Comparison of ENCODE assay signal across 27 cellular contexts in the genomic region with DNA sequence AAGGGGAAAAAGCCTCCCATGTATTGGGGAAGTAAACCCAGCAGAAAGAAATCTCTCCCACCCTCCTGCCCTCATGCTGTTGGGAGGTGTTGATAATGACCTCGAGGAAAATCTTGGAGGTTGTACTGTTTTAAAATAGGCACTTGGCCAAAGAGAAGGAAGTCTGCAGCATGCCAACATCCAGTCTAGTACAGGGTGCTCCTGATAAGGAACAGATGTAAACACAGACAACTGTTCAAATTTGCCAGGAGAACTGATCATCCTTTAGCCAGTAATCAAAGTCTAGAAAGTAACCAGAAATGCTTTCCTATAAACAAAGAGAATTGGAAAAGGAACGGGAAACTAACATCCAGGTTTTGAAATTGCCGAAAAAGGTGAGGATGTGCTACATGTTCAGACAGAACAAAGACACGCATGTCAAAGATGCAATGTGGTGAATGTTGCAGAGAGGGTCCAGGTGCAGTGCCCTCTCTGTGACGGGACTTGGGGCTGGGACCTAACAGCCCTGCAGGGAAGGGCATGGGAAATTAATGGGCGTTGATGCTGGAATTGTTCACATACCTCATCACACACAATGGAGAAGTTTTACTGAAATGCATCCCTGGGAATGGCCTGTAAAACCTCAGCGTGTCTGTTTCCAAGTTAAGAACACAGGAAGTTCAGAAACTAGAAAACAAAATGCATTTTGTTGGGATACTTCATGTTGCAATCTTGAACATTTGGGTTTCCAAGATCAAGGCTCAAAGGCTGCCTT.
A peak's percentile ranks its signal among the peaks of the same experiment; 100 is the strongest.
DNase-seq lines count a peak whose midpoint lies in the region; ATAC-seq and TF ChIP-seq lines count a peak whose summit lies in the region.
"Had no signal": no experiment of that assay in that cellular context is flagged by ENCODE, and none has a peak within 500 bp of the region (broad histone marks: within the 10 kb centered on the region; RNA-seq: fewer than 3 reads in every experiment).

No MANE protein-coding gene starts in this region.

- H3K4me3 ChIP-seq in GM23338 (no peak overlapping the region), fibroblast of villous mesenchyme (ENCODE audit: low read depth, low read length) (no peak overlapping the region), prostate gland (no peak overlapping the region), tibial nerve (no peak overlapping the region)
- H3K4me3 ChIP-seq: dorsolateral prefrontal cortex, heart left ventricle, psoas muscle, testis had no signal

- H3K36me3 ChIP-seq in GM23338 (ENCODE audit: insufficient read depth), result no peaks in the 10 kb centered on the region
- H3K36me3 ChIP-seq in prostate gland, result no peaks in the 10 kb centered on the region
- H3K36me3 ChIP-seq in tibial nerve, result no peaks in the 10 kb centered on the region
- H3K36me3 ChIP-seq: heart left ventricle had no signal

- H2AFZ ChIP-seq in GM23338, result peak overlapping the region; percentile 39

- H3K36me3 Mint-ChIP-seq in GM23338 (ENCODE audit: low read depth), result no peaks in the 10 kb centered on the region
- H3K36me3 Mint-ChIP-seq in CD14-positive monocyte, result no peaks in the 10 kb centered on the region
- H3K36me3 Mint-ChIP-seq: IgD-negative memory B cell, memory B cell had no signal

- peaks cover 3% of the 10 kb centered on the region for H3K9me2 ChIP-seq in GM23338 (ENCODE audit: insufficient read depth)

- H3K4me1 ChIP-seq in GM23338 (ENCODE audit: insufficient read depth) (no peaks in the 10 kb centered on the region; the same call in 1 of the 2 replicates), prostate gland (replicated peaks) (no peaks in the 10 kb centered on the region), tibial nerve (peaks cover 0 to 29% (median 0%) of the 10 kb centered on the region in 4 donors)
- H3K4me1 ChIP-seq: psoas muscle, testis had no signal

- no peaks in the 10 kb centered on the region for H3K79me2 ChIP-seq in GM23338 (replicated peaks; ENCODE audit: insufficient read depth)

- TF ChIP-seq POLR2A in prostate gland (IDR thresholded peaks at IDR 0.05), result no peak
- no peak for TF ChIP-seq POLR2A in tibial nerve (IDR thresholded peaks at IDR 0.05)

- H3K9me3 ChIP-seq in prostate gland (no peaks in the 10 kb centered on the region), tibial nerve (no peaks in the 10 kb centered on the region)
- H3K9me3 ChIP-seq: heart left ventricle, psoas muscle, testis had no signal

- TF ChIP-seq CTCF in GM23338 (conservative IDR thresholded peaks at IDR 0.05; ENCODE audit: low read depth in 2 of 2) (no peak), VCaP (conservative IDR thresholded peaks at IDR 0.05) (no peak), fibroblast of villous mesenchyme (IDR thresholded peaks at IDR 0.05; ENCODE audit: insufficient read depth, low read depth, low read length) (no peak), prostate gland (IDR thresholded peaks at IDR 0.05) (no peak), CD14-positive monocyte (IDR thresholded peaks at IDR 0.05) (no peak), tibial nerve (IDR thresholded peaks at IDR 0.05) (no peak)

- H3K27ac Mint-ChIP-seq in GM23338 (no peak overlapping the region), CD14-positive monocyte (no peak overlapping the region)
- H3K27ac Mint-ChIP-seq: CD4-positive, alpha-beta T cell; IgD-negative memory B cell; memory B cell had no signal

- H3K4me1 Mint-ChIP-seq in GM23338 (peaks cover 7% of the 10 kb centered on the region; the same call in 2 of the 3 replicates), CD14-positive monocyte (no peaks in the 10 kb centered on the region)
- H3K4me1 Mint-ChIP-seq: IgD-negative memory B cell, memory B cell had no signal

- ATAC-seq in GM23338, result no peak
- ATAC-seq: activated T-cell treated with anti-CD3 and anti-CD28 coated beads, Interleukin-2, amount 50 U/mL, for 4 hours; psoas muscle; stimulated activated naive CD8-positive, alpha-beta T cell treated with anti-CD3 and anti-CD28 coated beads, Interleukin-15, Interleukin-2, amounts not matched to agents 100 U/mL and 50 U/mL, for 24 hours had no signal

- H3K27ac ChIP-seq in GM23338 (ENCODE audit: low read depth) (no peak overlapping the region), VCaP (peak overlapping the region; percentile 57), prostate gland (no peak overlapping the region), tibial nerve (peak overlapping the region in 2 of 4 donors; percentile 5 to 37)
- H3K27ac ChIP-seq: dorsolateral prefrontal cortex, psoas muscle had no signal

- H3K4me3 Mint-ChIP-seq in GM23338 (no peak overlapping the region), CD14-positive monocyte (no peak overlapping the region)
- H3K4me3 Mint-ChIP-seq: activated T-cell treated with anti-CD3 and anti-CD28 coated beads, Interleukin-2, amount 50 U/mL, for 4 hours; CD4-positive, alpha-beta T cell; H9; IgD-negative memory B cell; memory B cell had no signal

- H3F3A ChIP-seq in GM23338 (replicated peaks; ENCODE audit: low read depth), result no peaks in the 10 kb centered on the region

- no peaks in the 10 kb centered on the region; the same call in 2 of the 3 replicates for H3K9me3 Mint-ChIP-seq in GM23338
- H3K9me3 Mint-ChIP-seq in CD14-positive monocyte, result peaks cover 0 to 4% (median 2%) of the 10 kb centered on the region in 7 donors
- H3K9me3 Mint-ChIP-seq: activated T-cell treated with anti-CD3 and anti-CD28 coated beads, Interleukin-2, amount 50 U/mL, for 4 hours; CD4-positive, alpha-beta T cell; H9 had no signal

- H3K27me3 Mint-ChIP-seq in GM23338 (ENCODE audit: insufficient read depth, low read depth, poor library complexity), result no peaks in the 10 kb centered on the region
- H3K27me3 Mint-ChIP-seq in CD14-positive monocyte (ENCODE audit: low read depth in 3 of 3), result peaks cover 0 to 2% (median 0%) of the 10 kb centered on the region in 3 donors
- H3K27me3 Mint-ChIP-seq: CD4-positive, alpha-beta T cell; IgD-negative memory B cell; memory B cell had no signal

- H3K4me2 ChIP-seq in GM23338, result no peak overlapping the region

- intact Hi-C loops in prostate gland (cut with DNase I) (loop anchor here (5.0 to 10.0 kb wide), 3 partner anchors 98 to 1018 kb away; a partner anchor contains a TSS), CD14-positive monocyte (cut with micrococcal nuclease) (no loop called here)

- H4K20me1 ChIP-seq in GM23338 (replicated peaks; ENCODE audit: insufficient read depth), result no peaks in the 10 kb centered on the region

- TF ChIP-seq EP300 in tibial nerve (IDR thresholded peaks at IDR 0.05), result no peak

- DNase-seq in GM23338 (ENCODE audit: low spot score) (no peak), fibroblast of villous mesenchyme (ENCODE audit: low read depth) (peak; percentile 64), prostate gland (ENCODE audit: low spot score) (peak; percentile 22), NCI-H1436 treated with DMSO at 0.1 percent for 48 hours (lab: John Stamatoyannopoulos, UW) (no peak), CD14-positive monocyte (ENCODE audit: low spot score) (no peak), tibial nerve (ENCODE audit: low spot score in 2 of 2) (no peak), GM19238 (ENCODE audit: insufficient read length, low spot score) (no peak)
- DNase-seq: activated CD4-positive, alpha-beta T cell treated with anti-CD3 and anti-CD28 coated beads for 4 hours; activated gamma-delta T cell treated with Interleukin-2 at 50 U/mL for 16 hours; activated T-cell treated with anti-CD3 and anti-CD28 coated beads, Interleukin-2, amount 50 U/mL, for 4 hours; CD4-positive, alpha-beta T cell; cerebellar nuclear complex; dorsolateral prefrontal cortex; H9; heart left ventricle; NCI-H1105; NCI-H1930; NCI-H2227 treated with DMSO at 0.1 percent for 48 hours; NCI-H69; psoas muscle; RPMI8226; stimulated activated naive CD8-positive, alpha-beta T cell treated with anti-CD3 and anti-CD28 coated beads, Interleukin-15, Interleukin-2, amounts not matched to agents 100 U/mL and 50 U/mL, for 24 hours; T-helper 2 cell; testis had no signal

- 17% methylated on average over 7 of the region's 7 CpGs for WGBS in prostate gland
- 48 to 54% methylated on average over 7 of the region's 7 CpGs for WGBS in tibial nerve, 2 donors

- no peaks in the 10 kb centered on the region for H3K27me3 ChIP-seq in GM23338 (ENCODE audit: insufficient read depth)
- no peaks in the 10 kb centered on the region for H3K27me3 ChIP-seq in prostate gland (replicated peaks; ENCODE audit: insufficient read depth)
- no peaks in the 10 kb centered on the region for H3K27me3 ChIP-seq in tibial nerve
- H3K27me3 ChIP-seq: heart left ventricle, testis had no signal

TF ChIP-seq in GM23338, 12 proteins besides CTCF, POLR2A, EP300 and RAD21:
- TF ChIP-seq, protein P1, sequence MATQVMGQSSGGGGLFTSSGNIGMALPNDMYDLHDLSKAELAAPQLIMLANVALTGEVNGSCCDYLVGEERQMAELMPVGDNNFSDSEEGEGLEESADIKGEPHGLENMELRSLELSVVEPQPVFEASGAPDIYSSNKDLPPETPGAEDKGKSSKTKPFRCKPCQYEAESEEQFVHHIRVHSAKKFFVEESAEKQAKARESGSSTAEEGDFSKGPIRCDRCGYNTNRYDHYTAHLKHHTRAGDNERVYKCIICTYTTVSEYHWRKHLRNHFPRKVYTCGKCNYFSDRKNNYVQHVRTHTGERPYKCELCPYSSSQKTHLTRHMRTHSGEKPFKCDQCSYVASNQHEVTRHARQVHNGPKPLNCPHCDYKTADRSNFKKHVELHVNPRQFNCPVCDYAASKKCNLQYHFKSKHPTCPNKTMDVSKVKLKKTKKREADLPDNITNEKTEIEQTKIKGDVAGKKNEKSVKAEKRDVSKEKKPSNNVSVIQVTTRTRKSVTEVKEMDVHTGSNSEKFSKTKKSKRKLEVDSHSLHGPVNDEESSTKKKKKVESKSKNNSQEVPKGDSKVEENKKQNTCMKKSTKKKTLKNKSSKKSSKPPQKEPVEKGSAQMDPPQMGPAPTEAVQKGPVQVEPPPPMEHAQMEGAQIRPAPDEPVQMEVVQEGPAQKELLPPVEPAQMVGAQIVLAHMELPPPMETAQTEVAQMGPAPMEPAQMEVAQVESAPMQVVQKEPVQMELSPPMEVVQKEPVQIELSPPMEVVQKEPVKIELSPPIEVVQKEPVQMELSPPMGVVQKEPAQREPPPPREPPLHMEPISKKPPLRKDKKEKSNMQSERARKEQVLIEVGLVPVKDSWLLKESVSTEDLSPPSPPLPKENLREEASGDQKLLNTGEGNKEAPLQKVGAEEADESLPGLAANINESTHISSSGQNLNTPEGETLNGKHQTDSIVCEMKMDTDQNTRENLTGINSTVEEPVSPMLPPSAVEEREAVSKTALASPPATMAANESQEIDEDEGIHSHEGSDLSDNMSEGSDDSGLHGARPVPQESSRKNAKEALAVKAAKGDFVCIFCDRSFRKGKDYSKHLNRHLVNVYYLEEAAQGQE (IDR thresholded peaks at IDR 0.05; ENCODE audit: unreplicated experiment), result no peak
- TF ChIP-seq STAT1 (IDR thresholded peaks at IDR 0.05; ENCODE audit: unreplicated experiment) (no peak), ZNF331 (CRISPR knock-in tag; IDR thresholded peaks at IDR 0.05; ENCODE audit: low read depth) (no peak), CREB1 (CRISPR knock-in tag; IDR thresholded peaks at IDR 0.05; ENCODE audit: low read depth) (no peak)

Comparison
In these comparisons a context has a peak if more than half of its experiments do, and no peak if none do; other contexts are left out.
1. DNase-seq: peak in fibroblast of villous mesenchyme (single experiment) and prostate gland (single experiment); none in GM23338 (single experiment), NCI-H1436 treated with DMSO at 0.1 percent for 48 hours (single experiment), CD14-positive monocyte (single experiment), tibial nerve (0 of 2) and GM19238 (single experiment).